ENCODE assay signal across 11 cellular contexts in the genomic region with DNA sequence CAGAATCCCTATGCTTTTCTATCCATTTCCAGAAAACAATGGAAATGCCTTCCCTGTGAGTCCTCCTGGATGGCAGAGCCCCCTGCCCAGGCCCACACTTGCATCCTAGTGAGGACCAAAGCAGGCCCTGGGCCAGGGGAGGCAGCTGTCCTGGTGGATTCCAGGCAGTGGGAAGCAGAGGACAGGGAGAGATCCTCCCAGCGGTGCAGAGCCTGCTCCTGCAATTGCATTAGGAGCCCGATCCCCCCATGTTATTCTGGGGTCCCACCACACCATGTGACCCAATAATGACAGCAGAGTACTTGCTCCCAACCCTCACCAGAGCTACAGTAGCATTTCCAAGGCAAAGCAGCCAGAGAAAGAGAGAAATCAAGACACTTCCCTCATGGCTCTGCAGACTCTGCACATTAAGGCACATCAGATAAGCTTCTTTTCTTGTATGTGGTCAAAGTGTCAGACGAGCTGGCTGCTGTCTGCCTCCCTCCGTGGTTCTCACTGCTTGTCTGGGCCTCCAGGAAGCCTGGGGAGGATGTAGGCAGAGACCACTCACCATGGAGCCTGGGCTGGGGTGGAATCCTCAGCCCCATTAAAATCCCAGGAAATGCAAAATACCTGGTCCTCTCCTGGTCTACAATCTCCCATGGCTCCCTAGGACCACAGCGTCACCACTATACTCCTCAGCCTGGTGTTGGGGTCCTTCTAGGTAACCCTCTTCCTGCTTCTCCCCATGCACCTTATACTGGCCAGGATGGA. TPM values are rescaled to one million over a fixed set of nuclear protein-coding genes. Genes with fewer than 3 reads are reported as not detected.
DNase-seq lines count a peak whose midpoint lies in the region; ATAC-seq and TF ChIP-seq lines count a peak whose summit lies in the region.
"Had no signal": no experiment of that assay in that cellular context is flagged by ENCODE, and none has a peak within 500 bp of the region (broad histone marks: within the 10 kb centered on the region; RNA-seq: fewer than 3 reads in every experiment).

No MANE protein-coding gene starts in this region.

- peak overlapping the region; percentile 69 for H3K4me3 Mint-ChIP-seq in T-helper 2 cell treated with Interferon-gamma antibody and Interleukin-4, amounts not matched to agents 5 μg/mL and 100 μg/mL, for 36 hours
- peak overlapping the region; percentile 53 for H3K4me3 Mint-ChIP-seq in central memory CD8-positive, alpha-beta T cell
- peak overlapping the region; percentile 28 for H3K4me3 Mint-ChIP-seq in stimulated activated effector memory CD8-positive, alpha-beta T cell treated with anti-CD3 and anti-CD28 coated beads, Interleukin-12 subunit alpha, Interleukin-12 subunit beta, amount 100 ng/mL, for 72 hours
- no peak overlapping the region for H3K4me3 Mint-ChIP-seq in HFFc6

- peaks cover 75% of the 10 kb centered on the region for H3K4me1 Mint-ChIP-seq in T-helper 2 cell treated with Interferon-gamma antibody and Interleukin-4, amounts not matched to agents 5 μg/mL and 100 μg/mL, for 36 hours (ENCODE audit: low read depth)
- H3K4me1 Mint-ChIP-seq in central memory CD8-positive, alpha-beta T cell = peaks cover 86% of the 10 kb centered on the region
- H3K4me1 Mint-ChIP-seq in stimulated activated effector memory CD8-positive, alpha-beta T cell treated with anti-CD3 and anti-CD28 coated beads, Interleukin-12 subunit alpha, Interleukin-12 subunit beta, amount 100 ng/mL, for 72 hours = peaks cover 98% of the 10 kb centered on the region
- H3K4me1 Mint-ChIP-seq in HFFc6 (ENCODE audit: low read depth) = no peaks in the 10 kb centered on the region

- peak; percentile 95 for ATAC-seq in central memory CD8-positive, alpha-beta T cell (replicated peaks; ENCODE audit: extremely low read depth, poor library complexity, severe bottlenecking)
- peak; percentile 79 for ATAC-seq in stimulated activated effector memory CD8-positive, alpha-beta T cell treated with anti-CD3 and anti-CD28 coated beads, Interleukin-12 subunit alpha, Interleukin-12 subunit beta, amount 100 ng/mL, for 72 hours
- no peak for ATAC-seq in left cardiac atrium
- no peak for ATAC-seq in GM18870 (IDR thresholded peaks at IDR 0.05; ENCODE audit: unreplicated experiment)

- intact Hi-C loops in left cardiac atrium (cut with DNase I) = no loop called here

- TF ChIP-seq CTCF in HFFc6 (IDR thresholded peaks at IDR 0.05) = no peak

- peaks cover 3% of the 10 kb centered on the region for H3K36me3 Mint-ChIP-seq in T-helper 2 cell treated with Interferon-gamma antibody and Interleukin-4, amounts not matched to agents 5 μg/mL and 100 μg/mL, for 36 hours (ENCODE audit: low read depth)
- peaks cover 13% of the 10 kb centered on the region for H3K36me3 Mint-ChIP-seq in central memory CD8-positive, alpha-beta T cell (ENCODE audit: insufficient read depth)
- H3K36me3 Mint-ChIP-seq in stimulated activated effector memory CD8-positive, alpha-beta T cell treated with anti-CD3 and anti-CD28 coated beads, Interleukin-12 subunit alpha, Interleukin-12 subunit beta, amount 100 ng/mL, for 72 hours = peaks cover 22% of the 10 kb centered on the region
- no peaks in the 10 kb centered on the region for H3K36me3 Mint-ChIP-seq in HFFc6 (ENCODE audit: low read depth)

- no peaks in the 10 kb centered on the region for H3K9me3 Mint-ChIP-seq in T-helper 2 cell treated with Interferon-gamma antibody and Interleukin-4, amounts not matched to agents 5 μg/mL and 100 μg/mL, for 36 hours
- H3K9me3 Mint-ChIP-seq in central memory CD8-positive, alpha-beta T cell = no peaks in the 10 kb centered on the region
- H3K9me3 Mint-ChIP-seq in stimulated activated effector memory CD8-positive, alpha-beta T cell treated with anti-CD3 and anti-CD28 coated beads, Interleukin-12 subunit alpha, Interleukin-12 subunit beta, amount 100 ng/mL, for 72 hours = no peaks in the 10 kb centered on the region
- no peaks in the 10 kb centered on the region for H3K9me3 Mint-ChIP-seq in HFFc6

- DNase-seq in activated effector memory CD4-positive, alpha-beta T cell treated with Interleukin-2 at 50 U/mL for 16 hours = peak; percentile 35
- DNase-seq in activated effector memory CD4-positive, alpha-beta T cell treated with anti-CD3 and anti-CD28 coated beads, Interleukin-2, amount 50 U/mL, for 16 hours = no peak
- no peak for DNase-seq in T-helper 2 cell treated with Interferon-gamma antibody and Interleukin-4, amounts not matched to agents 5 μg/mL and 100 μg/mL, for 36 hours (ENCODE audit: low spot score)
- DNase-seq in central memory CD8-positive, alpha-beta T cell (ENCODE audit: low spot score in 2 of 2) = peak; percentile 44 to 75
- DNase-seq in stimulated activated effector memory CD8-positive, alpha-beta T cell treated with anti-CD3 and anti-CD28 coated beads, Interleukin-12 subunit alpha, Interleukin-12 subunit beta, amount 100 ng/mL, for 72 hours (ENCODE audit: low spot score in 2 of 2) = no peak
- DNase-seq in left cardiac atrium (no peak), HFFc6 (no peak)
- DNase-seq: left ventricle myocardium inferior, NCI-H446 treated with DMSO at 0.1 percent for 48 hours had no signal

- peaks cover 6% of the 10 kb centered on the region for H3K27me3 Mint-ChIP-seq in T-helper 2 cell treated with Interferon-gamma antibody and Interleukin-4, amounts not matched to agents 5 μg/mL and 100 μg/mL, for 36 hours (ENCODE audit: low read depth)
- H3K27me3 Mint-ChIP-seq in central memory CD8-positive, alpha-beta T cell = no peaks in the 10 kb centered on the region
- peaks cover 39% of the 10 kb centered on the region for H3K27me3 Mint-ChIP-seq in HFFc6 (ENCODE audit: insufficient read depth)

- no peak overlapping the region for H3K27ac Mint-ChIP-seq in T-helper 2 cell treated with Interferon-gamma antibody and Interleukin-4, amounts not matched to agents 5 μg/mL and 100 μg/mL, for 36 hours
- peak overlapping the region; percentile 88 for H3K27ac Mint-ChIP-seq in central memory CD8-positive, alpha-beta T cell (ENCODE audit: low read depth)
- H3K27ac Mint-ChIP-seq in stimulated activated effector memory CD8-positive, alpha-beta T cell treated with anti-CD3 and anti-CD28 coated beads, Interleukin-12 subunit alpha, Interleukin-12 subunit beta, amount 100 ng/mL, for 72 hours = peak overlapping the region; percentile 96
- H3K27ac Mint-ChIP-seq in HFFc6 = no peak overlapping the region

RNA-seq across cellular contexts. Expression of gene RUNX3, which starts 54.9 kb away (rescaled TPM):
- 1 to 10 TPM; 1.3 to 2.4 TPM for total RNA-seq in left cardiac atrium
- not detected for total RNA-seq in HFFc6 (2021; fragmentation: NEBNext Ultra II Directional; extraction: Animal tissue kit (Norgen Biotek cat#: 25700))
- total RNA-seq: myocyte had no signal

Comparison
In these comparisons a context has a peak if more than half of its experiments do, and no peak if none do; other contexts are left out.
1. DNase-seq: peak in activated effector memory CD4-positive, alpha-beta T cell treated with Interleukin-2 at 50 U/mL for 16 hours (single experiment) and central memory CD8-positive, alpha-beta T cell (2 of 2); none in activated effector memory CD4-positive, alpha-beta T cell treated with anti-CD3 and anti-CD28 coated beads, Interleukin-2, amount 50 U/mL, for 16 hours (single experiment), T-helper 2 cell treated with Interferon-gamma antibody and Interleukin-4, amounts not matched to agents 5 μg/mL and 100 μg/mL, for 36 hours (single experiment), stimulated activated effector memory CD8-positive, alpha-beta T cell treated with anti-CD3 and anti-CD28 coated beads, Interleukin-12 subunit alpha, Interleukin-12 subunit beta, amount 100 ng/mL, for 72 hours (0 of 2), left cardiac atrium (single experiment) and HFFc6 (single experiment).
2. H3K27ac Mint-ChIP-seq: peak in central memory CD8-positive, alpha-beta T cell (single experiment) and stimulated activated effector memory CD8-positive, alpha-beta T cell treated with anti-CD3 and anti-CD28 coated beads, Interleukin-12 subunit alpha, Interleukin-12 subunit beta, amount 100 ng/mL, for 72 hours (single experiment); none in T-helper 2 cell treated with Interferon-gamma antibody and Interleukin-4, amounts not matched to agents 5 μg/mL and 100 μg/mL, for 36 hours (single experiment) and HFFc6 (single experiment).
3. ATAC-seq: peak in central memory CD8-positive, alpha-beta T cell (single experiment) and stimulated activated effector memory CD8-positive, alpha-beta T cell treated with anti-CD3 and anti-CD28 coated beads, Interleukin-12 subunit alpha, Interleukin-12 subunit beta, amount 100 ng/mL, for 72 hours (single experiment); none in left cardiac atrium (0 of 2) and GM18870 (single experiment).